ENCODE assay signal across 2 cellular contexts in the genomic region with DNA sequence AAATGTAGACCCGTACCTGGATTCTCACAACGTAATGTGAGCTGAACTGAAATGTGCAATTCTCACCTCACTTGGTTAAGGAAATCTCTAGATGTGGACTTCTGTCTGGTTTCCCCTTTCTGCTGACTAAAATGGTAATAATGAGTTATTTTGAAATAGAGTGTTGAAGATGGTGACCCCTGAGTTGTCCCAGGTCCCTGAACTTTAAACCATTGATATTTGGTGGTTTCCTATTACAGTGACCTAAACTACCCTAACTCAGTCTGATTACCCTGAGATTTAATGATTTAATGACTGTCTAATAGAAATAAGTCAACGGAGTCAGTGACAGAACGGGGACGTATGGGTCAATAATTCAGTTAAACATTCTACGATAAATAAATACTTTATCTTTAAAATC.
TF ChIP-seq lines count a peak whose summit lies in the region.

No MANE protein-coding gene starts in this region.

TF ChIP-seq in HepG2, 621 proteins besides CTCF, POLR2A, EP300 and RAD21:
- TF ChIP-seq SIX4 (CRISPR knock-in tag; IDR thresholded peaks at IDR 0.05) = peak; percentile 75; the same call in 1 of the 2 replicates
- TF ChIP-seq DR1 (CRISPR knock-in tag; IDR thresholded peaks at IDR 0.05) = no peak
- TF ChIP-seq ZNF24 (IDR thresholded peaks at IDR 0.05) = no peak
- no peak for TF ChIP-seq MED1 (CRISPR knock-in tag; IDR thresholded peaks at IDR 0.05)
- no peak for TF ChIP-seq ZNF598 (CRISPR knock-in tag; IDR thresholded peaks at IDR 0.05; ENCODE audit: borderline replicate concordance)
- TF ChIP-seq RBFOX2 (IDR thresholded peaks at IDR 0.05; ENCODE audit: low read depth, low read length) = no peak
- TF ChIP-seq PAF1 (CRISPR knock-in tag; IDR thresholded peaks at IDR 0.05) = no peak
- no peak for TF ChIP-seq ETS1 (CRISPR knock-in tag; IDR thresholded peaks at IDR 0.05)
- TF ChIP-seq KLF11 (CRISPR knock-in tag; IDR thresholded peaks at IDR 0.05) = no peak
- TF ChIP-seq KDM4B (CRISPR knock-in tag; IDR thresholded peaks at IDR 0.05) = no peak
- TF ChIP-seq HNF4A (CRISPR knock-in tag; IDR thresholded peaks at IDR 0.05) = peak; percentile 21; the same call in 1 of the 2 replicates
- TF ChIP-seq, protein P1, sequence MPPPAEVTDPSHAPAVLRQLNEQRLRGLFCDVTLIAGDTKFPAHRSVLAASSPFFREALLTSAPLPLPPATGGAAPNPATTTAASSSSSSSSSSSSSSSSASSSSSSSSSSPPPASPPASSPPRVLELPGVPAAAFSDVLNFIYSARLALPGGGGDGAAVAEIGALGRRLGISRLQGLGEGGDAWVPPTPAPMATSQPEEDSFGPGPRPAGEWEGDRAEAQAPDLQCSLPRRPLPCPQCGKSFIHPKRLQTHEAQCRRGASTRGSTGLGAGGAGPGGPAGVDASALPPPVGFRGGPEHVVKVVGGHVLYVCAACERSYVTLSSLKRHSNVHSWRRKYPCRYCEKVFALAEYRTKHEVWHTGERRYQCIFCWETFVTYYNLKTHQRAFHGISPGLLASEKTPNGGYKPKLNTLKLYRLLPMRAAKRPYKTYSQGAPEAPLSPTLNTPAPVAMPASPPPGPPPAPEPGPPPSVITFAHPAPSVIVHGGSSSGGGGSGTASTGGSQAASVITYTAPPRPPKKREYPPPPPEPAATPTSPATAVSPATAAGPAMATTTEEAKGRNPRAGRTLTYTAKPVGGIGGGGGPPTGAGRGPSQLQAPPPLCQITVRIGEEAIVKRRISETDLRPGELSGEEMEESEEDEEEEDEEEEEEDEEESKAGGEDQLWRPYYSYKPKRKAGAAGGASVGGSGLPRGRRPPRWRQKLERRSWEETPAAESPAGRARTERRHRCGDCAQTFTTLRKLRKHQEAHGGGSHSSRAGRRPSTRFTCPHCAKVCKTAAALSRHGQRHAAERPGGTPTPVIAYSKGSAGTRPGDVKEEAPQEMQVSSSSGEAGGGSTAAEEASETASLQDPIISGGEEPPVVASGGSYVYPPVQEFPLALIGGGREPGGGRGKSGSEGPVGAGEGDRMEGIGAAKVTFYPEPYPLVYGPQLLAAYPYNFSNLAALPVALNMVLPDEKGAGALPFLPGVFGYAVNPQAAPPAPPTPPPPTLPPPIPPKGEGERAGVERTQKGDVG (CRISPR knock-in tag; IDR thresholded peaks at IDR 0.05; ENCODE audit: borderline replicate concordance) = no peak

TF ChIP-seq in liver, 16 proteins besides CTCF, POLR2A, EP300 and RAD21:
- TF ChIP-seq FOXA2 (IDR thresholded peaks at IDR 0.05) (no peak), REST (IDR thresholded peaks at IDR 0.05) (no peak), HNF4A (conservative IDR thresholded peaks at IDR 0.05) (peak; percentile 5 to 73), SP1 (IDR thresholded peaks at IDR 0.05) (peak; percentile 22), HNF4G (IDR thresholded peaks at IDR 0.05) (no peak), EGR1 (IDR thresholded peaks at IDR 0.05; ENCODE audit: low read depth in 2 of 2) (no peak), ZBTB33 (IDR thresholded peaks at IDR 0.05) (no peak), YY1 (IDR thresholded peaks at IDR 0.05) (no peak), JUND (IDR thresholded peaks at IDR 0.05) (no peak), RXRA (IDR thresholded peaks at IDR 0.05) (peak in 1 of 2 donors; percentile 65)
- TF ChIP-seq, protein P2, sequence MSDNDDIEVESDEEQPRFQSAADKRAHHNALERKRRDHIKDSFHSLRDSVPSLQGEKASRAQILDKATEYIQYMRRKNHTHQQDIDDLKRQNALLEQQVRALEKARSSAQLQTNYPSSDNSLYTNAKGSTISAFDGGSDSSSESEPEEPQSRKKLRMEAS (IDR thresholded peaks at IDR 0.05) = no peak
